In the genomic region with DNA sequence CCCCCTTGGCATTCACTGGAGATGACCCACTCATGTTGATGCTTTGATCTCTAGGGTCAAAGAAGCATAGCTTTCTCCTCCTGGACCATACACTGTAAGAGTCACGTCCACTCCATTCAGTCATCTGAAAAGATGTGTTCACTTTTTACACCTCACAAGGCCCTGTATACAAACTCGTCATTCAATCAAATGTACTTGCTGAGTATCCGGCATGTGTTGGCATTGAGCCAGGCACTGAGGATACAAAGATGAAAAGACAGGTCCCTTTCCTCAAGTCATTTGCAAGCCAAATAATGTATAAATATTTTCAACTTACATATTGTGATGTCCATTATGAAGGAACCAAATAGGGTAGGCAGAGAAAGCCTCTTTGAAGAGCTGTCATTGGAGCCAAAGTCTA, we compare ENCODE assay signal across 18 cellular contexts. TPM values are rescaled to one million over a fixed set of nuclear protein-coding genes. Genes with fewer than 3 reads are reported as not detected.
"Had no signal": no experiment of that assay in that cellular context is flagged by ENCODE, and none has a peak within 500 bp of the region (broad histone marks: within the 10 kb centered on the region; RNA-seq: fewer than 3 reads in every experiment).

No MANE protein-coding gene starts in this region.

- DNase-seq: activated CD4-positive, alpha-beta memory T cell treated with anti-CD3 and anti-CD28 coated beads, Interleukin-2, amount 10 ng/mL, durations not matched to agents 7 days and 5 days; activated CD4-positive, alpha-beta T cell treated with anti-CD3 and anti-CD28 coated beads for 36 hours; activated naive CD8-positive, alpha-beta T cell treated with anti-CD3 and anti-CD28 coated beads, Interleukin-2, amount 10 ng/mL, durations not matched to agents 7 days and 5 days; activated T-cell treated with anti-CD3 and anti-CD28 coated beads, Interleukin-2, amount 50 U/mL, for 72 hours; esophagus squamous epithelium; foreskin fibroblast; mesenchymal stem cell; stimulated activated CD4-positive, alpha-beta T cell treated with anti-CD3 and anti-CD28 coated beads, Interleukin-15, amount 100 ng/mL, for 24 hours; stimulated activated CD4-positive, alpha-beta T cell treated with anti-CD3 and anti-CD28 coated beads, Interleukin-4, amount 100 ng/mL, for 24 hours; stimulated activated naive CD8-positive, alpha-beta T cell treated with anti-CD3 and anti-CD28 coated beads, Interleukin-15, amount 100 ng/mL, for 72 hours; testis; upper lobe of right lung had no signal

- H3K27ac ChIP-seq: esophagus squamous epithelium, testis, upper lobe of right lung, VCaP had no signal

- H3K36me3 Mint-ChIP-seq: activated naive CD8-positive, alpha-beta T cell treated with anti-CD3 and anti-CD28 coated beads, Interleukin-2, amount 10 ng/mL, durations not matched to agents 7 days and 5 days had no signal

- H3K27me3 ChIP-seq: testis had no signal

- FAIRE-seq: endometrium, islet of Langerhans had no signal

- H3K27ac Mint-ChIP-seq: activated CD4-positive, alpha-beta memory T cell treated with anti-CD3 and anti-CD28 coated beads, Interleukin-2, amount 10 ng/mL, durations not matched to agents 7 days and 5 days; activated CD4-positive, alpha-beta T cell treated with anti-CD3 and anti-CD28 coated beads for 36 hours; activated naive CD8-positive, alpha-beta T cell treated with anti-CD3 and anti-CD28 coated beads, Interleukin-2, amount 10 ng/mL, durations not matched to agents 7 days and 5 days; activated T-cell treated with anti-CD3 and anti-CD28 coated beads, Interleukin-2, amount 50 U/mL, for 72 hours; stimulated activated naive CD8-positive, alpha-beta T cell treated with anti-CD3 and anti-CD28 coated beads, Interleukin-15, amount 100 ng/mL, for 72 hours had no signal

- H3K9me3 ChIP-seq: esophagus squamous epithelium, testis, upper lobe of right lung had no signal

- H3K4me1 Mint-ChIP-seq: activated CD4-positive, alpha-beta memory T cell treated with anti-CD3 and anti-CD28 coated beads, Interleukin-2, amount 10 ng/mL, durations not matched to agents 7 days and 5 days; activated CD4-positive, alpha-beta T cell treated with anti-CD3 and anti-CD28 coated beads for 36 hours; activated naive CD8-positive, alpha-beta T cell treated with anti-CD3 and anti-CD28 coated beads, Interleukin-2, amount 10 ng/mL, durations not matched to agents 7 days and 5 days; stimulated activated naive CD8-positive, alpha-beta T cell treated with anti-CD3 and anti-CD28 coated beads, Interleukin-15, amount 100 ng/mL, for 72 hours had no signal

- H3K36me3 ChIP-seq: esophagus squamous epithelium, upper lobe of right lung had no signal

- H3K4me3 ChIP-seq: esophagus squamous epithelium, testis, upper lobe of right lung had no signal

- ATAC-seq: activated CD4-positive, alpha-beta T cell treated with anti-CD3 and anti-CD28 coated beads for 36 hours; activated T-cell treated with anti-CD3 and anti-CD28 coated beads, Interleukin-2, amount 50 U/mL, for 72 hours; left lobe of liver; stimulated activated naive CD8-positive, alpha-beta T cell treated with anti-CD3 and anti-CD28 coated beads, Interleukin-15, amount 100 ng/mL, for 72 hours; upper lobe of right lung had no signal

- H3K9me3 Mint-ChIP-seq: activated CD4-positive, alpha-beta memory T cell treated with anti-CD3 and anti-CD28 coated beads, Interleukin-2, amount 10 ng/mL, durations not matched to agents 7 days and 5 days; activated naive CD8-positive, alpha-beta T cell treated with anti-CD3 and anti-CD28 coated beads, Interleukin-2, amount 10 ng/mL, durations not matched to agents 7 days and 5 days; activated T-cell treated with anti-CD3 and anti-CD28 coated beads, Interleukin-2, amount 50 U/mL, for 72 hours; stimulated activated naive CD8-positive, alpha-beta T cell treated with anti-CD3 and anti-CD28 coated beads, Interleukin-15, amount 100 ng/mL, for 72 hours had no signal

- H3K4me3 Mint-ChIP-seq: activated CD4-positive, alpha-beta memory T cell treated with anti-CD3 and anti-CD28 coated beads, Interleukin-2, amount 10 ng/mL, durations not matched to agents 7 days and 5 days; activated CD4-positive, alpha-beta T cell treated with anti-CD3 and anti-CD28 coated beads for 36 hours; activated naive CD8-positive, alpha-beta T cell treated with anti-CD3 and anti-CD28 coated beads, Interleukin-2, amount 10 ng/mL, durations not matched to agents 7 days and 5 days; activated T-cell treated with anti-CD3 and anti-CD28 coated beads, Interleukin-2, amount 50 U/mL, for 72 hours; stimulated activated naive CD8-positive, alpha-beta T cell treated with anti-CD3 and anti-CD28 coated beads, Interleukin-15, amount 100 ng/mL, for 72 hours had no signal

RNA-seq across cellular contexts. Expression of a gene that starts 34.0 kb away (rescaled TPM):
- total RNA-seq: activated CD4-positive, alpha-beta memory T cell treated with anti-CD3 and anti-CD28 coated beads, Interleukin-2, amount 10 ng/mL, durations not matched to agents 7 days and 5 days; activated CD4-positive, alpha-beta T cell treated with anti-CD3 and anti-CD28 coated beads for 36 hours; activated naive CD8-positive, alpha-beta T cell treated with anti-CD3 and anti-CD28 coated beads, Interleukin-2, amount 10 ng/mL, durations not matched to agents 7 days and 5 days; activated T-cell treated with anti-CD3 and anti-CD28 coated beads, Interleukin-2, amount 50 U/mL, for 72 hours; esophagus squamous epithelium; left lobe of liver; osteoblast had no signal
- polyA plus RNA-seq: neural cell had no signal
